Comparison of ENCODE assay signal across 2 cellular contexts in genomic region chr14:104739026-104739425, GRCh38.
TF ChIP-seq lines count a peak whose summit lies in the region.

No MANE protein-coding gene starts in this region.

TF ChIP-seq in SK-N-SH, 30 proteins besides CTCF, POLR2A, EP300 and RAD21:
- TF ChIP-seq FOSL2 (IDR thresholded peaks at IDR 0.05; ENCODE audit: borderline replicate concordance, low read depth) (no peak), NRF1 (IDR thresholded peaks at IDR 0.05; ENCODE audit: low read depth, low read length) (no peak), TEAD4 (IDR thresholded peaks at IDR 0.05; ENCODE audit: borderline replicate concordance, insufficient read depth) (no peak), GATA2 (CRISPR knock-in tag; IDR thresholded peaks at IDR 0.05) (no peak), FOXJ3 (CRISPR knock-in tag; IDR thresholded peaks at IDR 0.05) (no peak), FOXM1 (IDR thresholded peaks at IDR 0.05; ENCODE audit: low read depth) (no peak), CHD2 (IDR thresholded peaks at IDR 0.05; ENCODE audit: low read length, partially characterized antibody) (no peak), YY1 (IDR thresholded peaks at IDR 0.05; ENCODE audit: low read depth) (no peak), SIN3A (IDR thresholded peaks at IDR 0.05; ENCODE audit: borderline replicate concordance, low read depth, low read length) (no peak), RFX5 (IDR thresholded peaks at IDR 0.05; ENCODE audit: low read length) (no peak), POLR2AphosphoS5 (IDR thresholded peaks at IDR 0.05; ENCODE audit: low read depth, low read length) (no peak), JUND (IDR thresholded peaks at IDR 0.05) (no peak), GABPA (IDR thresholded peaks at IDR 0.05; ENCODE audit: low read depth) (no peak), TCF12 (IDR thresholded peaks at IDR 0.05) (no peak), TAF1 (IDR thresholded peaks at IDR 0.05; ENCODE audit: borderline replicate concordance, low read depth, low read length) (no peak)
- TF ChIP-seq, protein P1, sequence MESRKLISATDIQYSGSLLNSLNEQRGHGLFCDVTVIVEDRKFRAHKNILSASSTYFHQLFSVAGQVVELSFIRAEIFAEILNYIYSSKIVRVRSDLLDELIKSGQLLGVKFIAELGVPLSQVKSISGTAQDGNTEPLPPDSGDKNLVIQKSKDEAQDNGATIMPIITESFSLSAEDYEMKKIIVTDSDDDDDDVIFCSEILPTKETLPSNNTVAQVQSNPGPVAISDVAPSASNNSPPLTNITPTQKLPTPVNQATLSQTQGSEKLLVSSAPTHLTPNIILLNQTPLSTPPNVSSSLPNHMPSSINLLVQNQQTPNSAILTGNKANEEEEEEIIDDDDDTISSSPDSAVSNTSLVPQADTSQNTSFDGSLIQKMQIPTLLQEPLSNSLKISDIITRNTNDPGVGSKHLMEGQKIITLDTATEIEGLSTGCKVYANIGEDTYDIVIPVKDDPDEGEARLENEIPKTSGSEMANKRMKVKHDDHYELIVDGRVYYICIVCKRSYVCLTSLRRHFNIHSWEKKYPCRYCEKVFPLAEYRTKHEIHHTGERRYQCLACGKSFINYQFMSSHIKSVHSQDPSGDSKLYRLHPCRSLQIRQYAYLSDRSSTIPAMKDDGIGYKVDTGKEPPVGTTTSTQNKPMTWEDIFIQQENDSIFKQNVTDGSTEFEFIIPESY (IDR thresholded peaks at IDR 0.05; ENCODE audit: borderline replicate concordance, low read depth): no peak
- TF ChIP-seq, protein P2, sequence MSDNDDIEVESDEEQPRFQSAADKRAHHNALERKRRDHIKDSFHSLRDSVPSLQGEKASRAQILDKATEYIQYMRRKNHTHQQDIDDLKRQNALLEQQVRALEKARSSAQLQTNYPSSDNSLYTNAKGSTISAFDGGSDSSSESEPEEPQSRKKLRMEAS (IDR thresholded peaks at IDR 0.05; ENCODE audit: low read depth): no peak
- TF ChIP-seq, protein P3, sequence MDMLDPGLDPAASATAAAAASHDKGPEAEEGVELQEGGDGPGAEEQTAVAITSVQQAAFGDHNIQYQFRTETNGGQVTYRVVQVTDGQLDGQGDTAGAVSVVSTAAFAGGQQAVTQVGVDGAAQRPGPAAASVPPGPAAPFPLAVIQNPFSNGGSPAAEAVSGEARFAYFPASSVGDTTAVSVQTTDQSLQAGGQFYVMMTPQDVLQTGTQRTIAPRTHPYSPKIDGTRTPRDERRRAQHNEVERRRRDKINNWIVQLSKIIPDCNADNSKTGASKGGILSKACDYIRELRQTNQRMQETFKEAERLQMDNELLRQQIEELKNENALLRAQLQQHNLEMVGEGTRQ (IDR thresholded peaks at IDR 0.05; ENCODE audit: borderline replicate concordance, low read depth, low read length): no peak

TF ChIP-seq in SK-N-SH treated with all-trans-retinoic acid at 6 μM for 48 hours, 23 proteins besides CTCF, POLR2A, EP300 and RAD21:
- TF ChIP-seq TCF4 (CRISPR knock-in tag; IDR thresholded peaks at IDR 0.05; ENCODE audit: borderline replicate concordance) (no peak), TOX (CRISPR knock-in tag; IDR thresholded peaks at IDR 0.05; ENCODE audit: borderline replicate concordance) (no peak), SNAI2 (CRISPR knock-in tag; IDR thresholded peaks at IDR 0.05) (no peak), ZNF70 (CRISPR knock-in tag; IDR thresholded peaks at IDR 0.05) (no peak), CSDC2 (CRISPR knock-in tag; IDR thresholded peaks at IDR 0.05) (no peak), ARNTL (CRISPR knock-in tag; IDR thresholded peaks at IDR 0.05; ENCODE audit: borderline replicate concordance, low read depth) (no peak), CREB5 (CRISPR knock-in tag; IDR thresholded peaks at IDR 0.05; ENCODE audit: low read depth) (no peak), ZC3H10 (CRISPR knock-in tag; IDR thresholded peaks at IDR 0.05) (no peak), CSRNP3 (CRISPR knock-in tag; IDR thresholded peaks at IDR 0.05) (no peak), OSR1 (CRISPR knock-in tag; IDR thresholded peaks at IDR 0.05) (no peak), ISL1 (CRISPR knock-in tag; IDR thresholded peaks at IDR 0.05) (no peak), ESRRG (CRISPR knock-in tag; IDR thresholded peaks at IDR 0.05) (no peak), ZFP30 (CRISPR knock-in tag; IDR thresholded peaks at IDR 0.05) (no peak), RARB (CRISPR knock-in tag; IDR thresholded peaks at IDR 0.05) (no peak)
- TF ChIP-seq, protein P4, sequence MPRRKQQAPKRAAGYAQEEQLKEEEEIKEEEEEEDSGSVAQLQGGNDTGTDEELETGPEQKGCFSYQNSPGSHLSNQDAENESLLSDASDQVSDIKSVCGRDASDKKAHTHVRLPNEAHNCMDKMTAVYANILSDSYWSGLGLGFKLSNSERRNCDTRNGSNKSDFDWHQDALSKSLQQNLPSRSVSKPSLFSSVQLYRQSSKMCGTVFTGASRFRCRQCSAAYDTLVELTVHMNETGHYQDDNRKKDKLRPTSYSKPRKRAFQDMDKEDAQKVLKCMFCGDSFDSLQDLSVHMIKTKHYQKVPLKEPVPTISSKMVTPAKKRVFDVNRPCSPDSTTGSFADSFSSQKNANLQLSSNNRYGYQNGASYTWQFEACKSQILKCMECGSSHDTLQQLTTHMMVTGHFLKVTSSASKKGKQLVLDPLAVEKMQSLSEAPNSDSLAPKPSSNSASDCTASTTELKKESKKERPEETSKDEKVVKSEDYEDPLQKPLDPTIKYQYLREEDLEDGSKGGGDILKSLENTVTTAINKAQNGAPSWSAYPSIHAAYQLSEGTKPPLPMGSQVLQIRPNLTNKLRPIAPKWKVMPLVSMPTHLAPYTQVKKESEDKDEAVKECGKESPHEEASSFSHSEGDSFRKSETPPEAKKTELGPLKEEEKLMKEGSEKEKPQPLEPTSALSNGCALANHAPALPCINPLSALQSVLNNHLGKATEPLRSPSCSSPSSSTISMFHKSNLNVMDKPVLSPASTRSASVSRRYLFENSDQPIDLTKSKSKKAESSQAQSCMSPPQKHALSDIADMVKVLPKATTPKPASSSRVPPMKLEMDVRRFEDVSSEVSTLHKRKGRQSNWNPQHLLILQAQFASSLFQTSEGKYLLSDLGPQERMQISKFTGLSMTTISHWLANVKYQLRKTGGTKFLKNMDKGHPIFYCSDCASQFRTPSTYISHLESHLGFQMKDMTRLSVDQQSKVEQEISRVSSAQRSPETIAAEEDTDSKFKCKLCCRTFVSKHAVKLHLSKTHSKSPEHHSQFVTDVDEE (CRISPR knock-in tag; IDR thresholded peaks at IDR 0.05): no peak
- TF ChIP-seq, protein P5, sequence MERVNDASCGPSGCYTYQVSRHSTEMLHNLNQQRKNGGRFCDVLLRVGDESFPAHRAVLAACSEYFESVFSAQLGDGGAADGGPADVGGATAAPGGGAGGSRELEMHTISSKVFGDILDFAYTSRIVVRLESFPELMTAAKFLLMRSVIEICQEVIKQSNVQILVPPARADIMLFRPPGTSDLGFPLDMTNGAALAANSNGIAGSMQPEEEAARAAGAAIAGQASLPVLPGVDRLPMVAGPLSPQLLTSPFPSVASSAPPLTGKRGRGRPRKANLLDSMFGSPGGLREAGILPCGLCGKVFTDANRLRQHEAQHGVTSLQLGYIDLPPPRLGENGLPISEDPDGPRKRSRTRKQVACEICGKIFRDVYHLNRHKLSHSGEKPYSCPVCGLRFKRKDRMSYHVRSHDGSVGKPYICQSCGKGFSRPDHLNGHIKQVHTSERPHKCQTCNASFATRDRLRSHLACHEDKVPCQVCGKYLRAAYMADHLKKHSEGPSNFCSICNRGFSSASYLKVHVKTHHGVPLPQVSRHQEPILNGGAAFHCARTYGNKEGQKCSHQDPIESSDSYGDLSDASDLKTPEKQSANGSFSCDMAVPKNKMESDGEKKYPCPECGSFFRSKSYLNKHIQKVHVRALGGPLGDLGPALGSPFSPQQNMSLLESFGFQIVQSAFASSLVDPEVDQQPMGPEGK (CRISPR knock-in tag; IDR thresholded peaks at IDR 0.05; ENCODE audit: borderline replicate concordance): no peak
